24 cellular contexts compared by ENCODE assay signal in genomic region chr11:71248656-71249055, GRCh38. TPM values are rescaled to one million over a fixed set of nuclear protein-coding genes. Genes with fewer than 3 reads are reported as not detected.
DNase-seq lines count a peak whose midpoint lies in the region; ATAC-seq and TF ChIP-seq lines count a peak whose summit lies in the region.
"Had no signal": no experiment of that assay in that cellular context is flagged by ENCODE, and none has a peak within 500 bp of the region (broad histone marks: within the 10 kb centered on the region; RNA-seq: fewer than 3 reads in every experiment).

No MANE protein-coding gene starts in this region.

- H3K27ac ChIP-seq in RWPE2 (ENCODE audit: poor library complexity, severe bottlenecking) = no peak overlapping the region
- H3K27ac ChIP-seq: BLaER1, colonic mucosa, heart right ventricle, left ventricle myocardium inferior, right atrium auricular region, transverse colon had no signal

- no peak overlapping the region for H3K4me3 ChIP-seq in RWPE2 (ENCODE audit: severe bottlenecking)
- H3K4me3 ChIP-seq: BLaER1, colonic mucosa, heart right ventricle, left ventricle myocardium inferior, right atrium auricular region, transverse colon had no signal

- H3K9me3 ChIP-seq in RWPE2 (ENCODE audit: severe bottlenecking) = no peaks in the 10 kb centered on the region
- H3K9me3 ChIP-seq: BLaER1, colonic mucosa, heart right ventricle, left ventricle myocardium inferior, right atrium auricular region, transverse colon had no signal

- DNase-seq in ELF-1 (ENCODE audit: low read depth, low spot score) (peak; percentile 43), RWPE2 (ENCODE audit: low spot score) (peak; percentile 28), left kidney (ENCODE audit: low read depth, low spot score) (peak; percentile 29), renal cortical epithelial cell (ENCODE audit: low read depth) (peak; percentile 15), SHP77 treated with DMSO at 0.1 percent for 48 hours (lab: John Stamatoyannopoulos, UW) (no peak)
- DNase-seq: activated CD4-positive, alpha-beta T cell treated with anti-CD3 and anti-CD28 coated beads, Interleukin-2, amount 50 U/mL, for 48 hours; activated CD8-positive, alpha-beta memory T cell treated with anti-CD3 and anti-CD28 coated beads, Interleukin-2, amount 50 U/mL, for 48 hours; activated naive CD8-positive, alpha-beta T cell treated with anti-CD3 and anti-CD28 coated beads for 36 hours; colonic mucosa; effector memory CD8-positive, alpha-beta T cell; heart right ventricle; Kasumi-1; left ventricle myocardium inferior; MV-4-11; naive B cell; NCI-H1436 treated with DMSO at 0.1 percent for 48 hours; stimulated activated CD4-positive, alpha-beta T cell treated with anti-CD3 and anti-CD28 coated beads, Interleukin-2, amount 100 ng/mL, for 24 hours; T1000; transverse colon had no signal

- no peak for TF ChIP-seq CTCF in RWPE2 (IDR thresholded peaks at IDR 0.05; ENCODE audit: poor library complexity, severe bottlenecking)

- H3K4me1 ChIP-seq in RWPE2 (ENCODE audit: insufficient read depth, poor library complexity, severe bottlenecking) = peaks cover 9% of the 10 kb centered on the region

- ATAC-seq in RWPE2 (ENCODE audit: low read depth) = no peak
- ATAC-seq in GM21576 (IDR thresholded peaks at IDR 0.05; ENCODE audit: unreplicated experiment) = no peak
- ATAC-seq in GM19455 (IDR thresholded peaks at IDR 0.05; ENCODE audit: unreplicated experiment) = no peak
- ATAC-seq: activated T-helper 17 cell treated with anti-CD3 and anti-CD28 coated beads, Interleukin-2, amount 50 U/mL, for 72 hours; effector memory CD8-positive, alpha-beta T cell had no signal

- H3K36me3 ChIP-seq in RWPE2 (ENCODE audit: low read depth) = no peaks in the 10 kb centered on the region
- H3K36me3 ChIP-seq: BLaER1, colonic mucosa, heart right ventricle, left ventricle myocardium inferior, right atrium auricular region, transverse colon had no signal

- no peaks in the 10 kb centered on the region for H3K27me3 ChIP-seq in RWPE2 (ENCODE audit: insufficient read depth, poor library complexity, severe bottlenecking)

RNA-seq across cellular contexts. Expression of gene SHANK2, which starts 3.7 kb away (rescaled TPM):
- total RNA-seq in renal cortical epithelial cell = 13.7 and 65.9 TPM in 2 replicates
- total RNA-seq: activated naive CD8-positive, alpha-beta T cell treated with anti-CD3 and anti-CD28 coated beads for 36 hours; activated T-helper 17 cell treated with anti-CD3 and anti-CD28 coated beads, Interleukin-2, amount 50 U/mL, for 72 hours had no signal
